In the genomic region with DNA sequence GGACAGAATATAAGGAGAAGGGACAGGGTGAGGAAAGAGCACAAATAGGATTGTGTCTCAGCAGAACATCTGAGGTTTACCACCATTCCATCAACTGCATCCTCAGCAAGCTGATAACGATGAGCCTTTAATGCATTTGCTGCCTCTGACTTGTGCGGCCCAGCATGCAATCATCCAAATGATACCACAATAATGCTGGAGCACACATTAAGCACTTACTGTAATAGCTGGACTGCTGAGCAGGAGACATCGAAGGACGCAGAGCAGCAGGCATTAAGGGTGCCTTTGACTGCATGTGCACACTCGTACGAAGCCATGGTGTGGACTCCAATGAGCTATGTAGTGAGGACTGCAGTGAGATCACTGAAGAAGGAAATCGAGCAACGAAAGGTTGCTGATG, we compare ENCODE assay signal across 34 cellular contexts.
"Had no signal": no experiment of that assay in that cellular context is flagged by ENCODE, and none has a peak within 500 bp of the region (broad histone marks: within the 10 kb centered on the region; RNA-seq: fewer than 3 reads in every experiment).

No MANE protein-coding gene starts in this region.

- H3K9me3 Mint-ChIP-seq: activated B cell treated with CpG ODN at 0.5 μM for 24 hours; activated CD4-positive, alpha-beta memory T cell treated with anti-CD3 and anti-CD28 coated beads for 36 hours; activated naive CD4-positive, alpha-beta T cell treated with anti-CD3 and anti-CD28 coated beads, Interleukin-2, amount 50 U/mL, for 24 hours; activated naive CD8-positive, alpha-beta T cell treated with anti-CD3 and anti-CD28 coated beads, Interleukin-2, amount 50 U/mL, for 24 hours; activated T-cell treated with anti-CD3 and anti-CD28 coated beads, Interleukin-2, amount 50 U/mL, for 4 hours; activated T-helper 1 cell treated with anti-CD3 and anti-CD28 coated beads, Interleukin-12 subunit alpha, Interleukin-12 subunit beta, Interleukin-2, Interleukin-4 antibody, amounts not matched to agents 30 ng/mL and 10 ng/mL and 1 ng/mL, durations not matched to agents 14 hours and 24 hours and 36 hours; activated T-helper 2 cell treated with anti-CD3 and anti-CD28 coated beads, Interferon-gamma antibody, Interleukin-2, Interleukin-4, amounts not matched to agents 10 μg/mL and 5 μg/mL and 100 μg/mL, durations not matched to agents 14 hours and 24 hours and 36 hours; T-helper 1 cell treated with Interleukin-12 subunit alpha and Interleukin-12 subunit beta and Interleukin-4 antibody, amounts not matched to agents 30 μg/mL and 1 μg/mL, for 36 hours; T-helper 2 cell treated with Interferon-gamma antibody and Interleukin-4, amounts not matched to agents 5 μg/mL and 100 μg/mL, for 36 hours had no signal

- H3K27ac ChIP-seq: body of pancreas, brain microvascular endothelial cell, breast epithelium, VCaP had no signal

- DNase-seq: activated B cell treated with CpG ODN at 0.5 μM for 24 hours; activated CD4-positive, alpha-beta memory T cell treated with anti-CD3 and anti-CD28 coated beads for 36 hours; activated CD4-positive, alpha-beta T cell treated with anti-CD3 and anti-CD28 coated beads for 4 hours; activated CD4-positive, alpha-beta T cell treated with anti-CD3 and anti-CD28 coated beads, Interleukin-2, amount 10 ng/mL, durations not matched to agents 24 days and 14 days; activated CD4-positive, alpha-beta T cell treated with anti-CD3 and anti-CD28 coated beads, Interleukin-2, amount 50 U/mL, for 1 hour; activated CD4-positive, alpha-beta T cell treated with anti-CD3 and anti-CD28 coated beads, Interleukin-2, amount 50 U/mL, for 4 hours; activated CD4-positive, CD25-positive, alpha-beta regulatory T cell treated with anti-CD3 and anti-CD28 coated beads, Interleukin-2, amount 50 U/mL, for 72 hours; activated CD8-positive, alpha-beta memory T cell treated with anti-CD3 and anti-CD28 coated beads, Interleukin-2, amount 50 U/mL, for 4 hours; activated effector memory CD4-positive, alpha-beta T cell treated with Interleukin-2 at 50 U/mL for 16 hours; activated gamma-delta T cell; activated naive CD4-positive, alpha-beta T cell treated with anti-CD3 and anti-CD28 coated beads, Interleukin-2, amount 10 ng/mL, durations not matched to agents 7 days and 5 days; activated naive CD4-positive, alpha-beta T cell treated with Interleukin-2 at 50 U/mL for 16 hours; activated naive CD8-positive, alpha-beta T cell treated with anti-CD3 and anti-CD28 coated beads, Interleukin-2, amount 10 ng/mL, durations not matched to agents 7 days and 5 days; activated naive CD8-positive, alpha-beta T cell treated with anti-CD3 and anti-CD28 coated beads, Interleukin-2, amount 50 U/mL, for 24 hours; activated T-cell treated with anti-CD3 and anti-CD28 coated beads for 4 hours; activated T-cell treated with anti-CD3 and anti-CD28 coated beads, Interleukin-2, amount 50 U/mL, for 1 hour; activated T-cell treated with anti-CD3 and anti-CD28 coated beads, Interleukin-2, amount 50 U/mL, for 4 hours; activated T-cell treated with anti-CD3 and anti-CD28 coated beads, Interleukin-2, amount 50 U/mL, for 72 hours; amniotic stem cell; aorta; body of pancreas; brain microvascular endothelial cell; central memory CD4-positive, alpha-beta T cell; T-helper 1 cell; T-helper 2 cell; T-helper 9 cell had no signal

- H3K27me3 ChIP-seq: body of pancreas, brain microvascular endothelial cell, breast epithelium had no signal

- ATAC-seq: activated naive CD8-positive, alpha-beta T cell treated with anti-CD3 and anti-CD28 coated beads, Interleukin-2, amount 50 U/mL, for 24 hours; activated T-cell treated with anti-CD3 and anti-CD28 coated beads, Interleukin-2, amount 50 U/mL, for 4 hours; activated T-cell treated with anti-CD3 and anti-CD28 coated beads, Interleukin-2, amount 50 U/mL, for 72 hours; body of pancreas had no signal

- H3K36me3 ChIP-seq: brain microvascular endothelial cell, breast epithelium had no signal

- H3K4me3 Mint-ChIP-seq: activated B cell treated with CpG ODN at 0.5 μM for 24 hours; activated CD4-positive, alpha-beta memory T cell treated with anti-CD3 and anti-CD28 coated beads for 36 hours; activated CD4-positive, alpha-beta T cell treated with anti-CD3 and anti-CD28 coated beads, Interleukin-2, amount 10 ng/mL, durations not matched to agents 24 days and 14 days; activated naive CD4-positive, alpha-beta T cell treated with anti-CD3 and anti-CD28 coated beads, Interleukin-2, amount 10 ng/mL, durations not matched to agents 7 days and 5 days; activated naive CD4-positive, alpha-beta T cell treated with anti-CD3 and anti-CD28 coated beads, Interleukin-2, amount 50 U/mL, for 24 hours; activated naive CD8-positive, alpha-beta T cell; activated naive CD8-positive, alpha-beta T cell treated with anti-CD3 and anti-CD28 coated beads, Interleukin-2, amount 10 ng/mL, durations not matched to agents 7 days and 5 days; activated naive CD8-positive, alpha-beta T cell treated with anti-CD3 and anti-CD28 coated beads, Interleukin-2, amount 50 U/mL, for 24 hours; activated T-cell treated with anti-CD3 and anti-CD28 coated beads, Interleukin-2, amount 50 U/mL, for 4 hours; activated T-cell treated with anti-CD3 and anti-CD28 coated beads, Interleukin-2, amount 50 U/mL, for 72 hours; activated T-helper 1 cell treated with anti-CD3 and anti-CD28 coated beads, Interleukin-12 subunit alpha, Interleukin-12 subunit beta, Interleukin-2, Interleukin-4 antibody, amounts not matched to agents 30 ng/mL and 10 ng/mL and 1 ng/mL, durations not matched to agents 14 hours and 24 hours and 36 hours; T-helper 1 cell treated with Interleukin-12 subunit alpha and Interleukin-12 subunit beta and Interleukin-4 antibody, amounts not matched to agents 30 μg/mL and 1 μg/mL, for 36 hours; T-helper 2 cell treated with Interferon-gamma antibody and Interleukin-4, amounts not matched to agents 5 μg/mL and 100 μg/mL, for 36 hours had no signal

- H3K27ac Mint-ChIP-seq: activated B cell treated with CpG ODN at 0.5 μM for 24 hours; activated CD4-positive, alpha-beta memory T cell treated with anti-CD3 and anti-CD28 coated beads for 36 hours; activated CD4-positive, alpha-beta T cell treated with anti-CD3 and anti-CD28 coated beads, Interleukin-2, amount 10 ng/mL, durations not matched to agents 24 days and 14 days; activated naive CD4-positive, alpha-beta T cell treated with anti-CD3 and anti-CD28 coated beads, Interleukin-2, amount 50 U/mL, for 24 hours; activated naive CD8-positive, alpha-beta T cell; activated naive CD8-positive, alpha-beta T cell treated with anti-CD3 and anti-CD28 coated beads, Interleukin-2, amount 10 ng/mL, durations not matched to agents 7 days and 5 days; activated naive CD8-positive, alpha-beta T cell treated with anti-CD3 and anti-CD28 coated beads, Interleukin-2, amount 50 U/mL, for 24 hours; activated T-cell treated with anti-CD3 and anti-CD28 coated beads, Interleukin-2, amount 50 U/mL, for 72 hours; activated T-helper 1 cell treated with anti-CD3 and anti-CD28 coated beads, Interleukin-12 subunit alpha, Interleukin-12 subunit beta, Interleukin-2, Interleukin-4 antibody, amounts not matched to agents 30 ng/mL and 10 ng/mL and 1 ng/mL, durations not matched to agents 14 hours and 24 hours and 36 hours; activated T-helper 2 cell treated with anti-CD3 and anti-CD28 coated beads, Interferon-gamma antibody, Interleukin-2, Interleukin-4, amounts not matched to agents 10 μg/mL and 5 μg/mL and 100 μg/mL, durations not matched to agents 14 hours and 24 hours and 36 hours; T-helper 1 cell treated with Interleukin-12 subunit alpha and Interleukin-12 subunit beta and Interleukin-4 antibody, amounts not matched to agents 30 μg/mL and 1 μg/mL, for 36 hours; T-helper 2 cell treated with Interferon-gamma antibody and Interleukin-4, amounts not matched to agents 5 μg/mL and 100 μg/mL, for 36 hours had no signal

- H3K4me3 ChIP-seq: body of pancreas, breast epithelium had no signal

- H3K36me3 Mint-ChIP-seq: activated CD4-positive, alpha-beta memory T cell treated with anti-CD3 and anti-CD28 coated beads for 36 hours; activated naive CD4-positive, alpha-beta T cell treated with anti-CD3 and anti-CD28 coated beads, Interleukin-2, amount 50 U/mL, for 24 hours had no signal

- H3K27me3 Mint-ChIP-seq: activated B cell treated with CpG ODN at 0.5 μM for 24 hours; activated CD4-positive, alpha-beta memory T cell treated with anti-CD3 and anti-CD28 coated beads for 36 hours; activated CD4-positive, alpha-beta T cell treated with anti-CD3 and anti-CD28 coated beads, Interleukin-2, amount 10 ng/mL, durations not matched to agents 24 days and 14 days; activated naive CD4-positive, alpha-beta T cell treated with anti-CD3 and anti-CD28 coated beads, Interleukin-2, amount 10 ng/mL, durations not matched to agents 7 days and 5 days; activated naive CD4-positive, alpha-beta T cell treated with anti-CD3 and anti-CD28 coated beads, Interleukin-2, amount 50 U/mL, for 24 hours; activated naive CD8-positive, alpha-beta T cell; activated naive CD8-positive, alpha-beta T cell treated with anti-CD3 and anti-CD28 coated beads, Interleukin-2, amount 10 ng/mL, durations not matched to agents 7 days and 5 days; activated naive CD8-positive, alpha-beta T cell treated with anti-CD3 and anti-CD28 coated beads, Interleukin-2, amount 50 U/mL, for 24 hours had no signal

- H3K9me3 ChIP-seq: body of pancreas, breast epithelium had no signal
